27 cellular contexts compared by ENCODE assay signal in genomic region chr1:87612966-87613365, GRCh38.
"Had no signal": no experiment of that assay in that cellular context is flagged by ENCODE, and none has a peak within 500 bp of the region (broad histone marks: within the 10 kb centered on the region; RNA-seq: fewer than 3 reads in every experiment).

No MANE protein-coding gene starts in this region.

- H3K9me3 ChIP-seq: breast epithelium, esophagus muscularis mucosa, heart left ventricle, left lung, lower lobe of right lung, spleen, suprapubic skin, transverse colon, uterus had no signal

- H3K4me3 ChIP-seq: breast epithelium, esophagus muscularis mucosa, heart left ventricle, left lung, lower lobe of right lung, neural progenitor cell, spleen, suprapubic skin, transverse colon, uterus had no signal

- ATAC-seq: activated T-cell treated with anti-CD3 and anti-CD28 coated beads, Interleukin-2, amount 50 U/mL, for 4 hours; activated T-helper 17 cell treated with anti-CD3 and anti-CD28 coated beads, Interleukin-2, amount 50 U/mL, for 72 hours; foreskin keratinocyte; heart left ventricle; left lung; lower lobe of right lung; natural killer cell; right cardiac atrium had no signal

- DNase-seq: activated CD4-positive, alpha-beta memory T cell treated with anti-CD3 and anti-CD28 coated beads, Interleukin-2, amount 10 ng/mL, durations not matched to agents 7 days and 5 days; activated CD4-positive, alpha-beta T cell treated with anti-CD3 and anti-CD28 coated beads, Interleukin-2, amount 10 ng/mL, durations not matched to agents 24 days and 14 days; activated CD4-positive, CD25-positive, alpha-beta regulatory T cell treated with anti-CD3 and anti-CD28 coated beads, Interleukin-2, amount 50 U/mL, for 72 hours; activated gamma-delta T cell treated with Interleukin-2 at 50 U/mL for 16 hours; activated naive CD4-positive, alpha-beta T cell treated with anti-CD3 and anti-CD28 coated beads, Interleukin-2, amount 50 U/mL, for 16 hours; activated T-cell treated with anti-CD3 and anti-CD28 coated beads, Interleukin-2, amount 50 U/mL, for 4 hours; amniotic stem cell; central memory CD4-positive, alpha-beta T cell; foreskin keratinocyte; heart left ventricle; left lung; lower lobe of right lung; mesenchymal stem cell; natural killer cell; occipital lobe; right cardiac atrium; spleen; stimulated activated naive CD4-positive, alpha-beta T cell; T-helper 2 cell; transverse colon; uterus had no signal

- H3K4me1 ChIP-seq: breast epithelium, foreskin keratinocyte, heart left ventricle, left lung, lower lobe of right lung, parathyroid adenoma, spleen, suprapubic skin, uterus had no signal

- H3K36me3 ChIP-seq: breast epithelium, esophagus muscularis mucosa, heart left ventricle, left lung, lower lobe of right lung, neural progenitor cell, spleen, suprapubic skin, transverse colon, uterus had no signal
